Comparison of ENCODE assay signal across 8 cellular contexts in the genomic region with DNA sequence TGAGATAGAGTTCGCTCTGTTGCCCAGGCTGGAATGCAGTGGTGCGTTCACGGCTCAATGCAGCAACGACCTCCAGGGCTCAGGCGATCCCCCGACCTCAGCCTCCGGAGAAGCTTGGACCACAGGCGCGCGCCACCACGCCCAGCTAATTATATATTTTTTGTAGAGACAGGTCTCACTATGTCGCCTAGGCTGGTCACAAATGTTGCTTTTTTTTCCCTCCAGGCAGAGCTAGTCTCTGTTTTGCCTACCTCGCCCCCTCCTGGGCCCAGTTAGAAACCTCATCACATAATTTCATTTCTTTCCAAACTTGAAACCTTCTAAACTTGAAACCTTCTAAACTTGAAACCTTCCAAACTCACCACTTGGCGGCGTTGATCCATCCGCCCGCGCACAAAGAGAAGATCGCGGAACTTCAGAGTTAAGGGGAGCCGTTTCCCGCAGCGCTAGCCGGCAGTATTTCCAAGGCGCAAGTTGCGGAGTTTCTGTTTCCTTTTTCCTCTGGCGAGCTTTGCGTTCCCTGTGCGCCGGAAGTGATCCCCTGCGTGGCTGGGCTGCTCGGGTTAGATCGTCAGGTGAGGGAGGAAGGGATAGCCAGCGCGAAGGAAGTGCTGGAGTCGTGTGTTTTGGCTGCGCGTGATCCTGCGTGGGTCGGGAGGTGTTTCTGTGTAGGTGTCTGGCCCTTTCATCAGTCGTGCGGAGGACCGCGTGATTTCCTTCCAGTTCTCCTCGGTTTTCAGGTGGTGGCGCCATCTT. TPM values are rescaled to one million over a fixed set of nuclear protein-coding genes. Genes with fewer than 3 reads are reported as not detected.
DNase-seq lines count a peak whose midpoint lies in the region; ATAC-seq and TF ChIP-seq lines count a peak whose summit lies in the region.

A gene with protein sequence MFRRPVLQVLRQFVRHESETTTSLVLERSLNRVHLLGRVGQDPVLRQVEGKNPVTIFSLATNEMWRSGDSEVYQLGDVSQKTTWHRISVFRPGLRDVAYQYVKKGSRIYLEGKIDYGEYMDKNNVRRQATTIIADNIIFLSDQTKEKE (plus strand): TSS at position 523 of the 756 bp plus-strand sequence. CDS start 809 bp downstream, outside the sequence.

- WGBS in adrenal gland, 4 donors: 1 to 3% (median 2%) methylated on average over 32 to 46 of the region's 46 CpGs
- WGBS in heart right ventricle, 2 donors: 3 to 4% methylated on average over 46 of the region's 46 CpGs

- H3K4me3 ChIP-seq in adrenal gland: peak within 1 kb of the TSS; percentile 48 to 89 (median 79)
- peak within 1 kb of the TSS; percentile 61 to 88 (median 77) for H3K4me3 ChIP-seq in heart right ventricle

- H3K27ac ChIP-seq in adrenal gland (peak within 1 kb of the TSS; percentile 48 to 90 (median 70)), heart right ventricle (peak within 1 kb of the TSS in 9 of 10 donors; percentile 70 to 89 (median 80))

- H3K4me3 Mint-ChIP-seq in T-cell: peak within 1 kb of the TSS; percentile 96 to 98 (median 97)

- POLR2A ChIA-PET in T-cell (lab: Charles Lee): interaction anchor here in 1 of 2 donors (0.9 to 1.9 kb wide), 6 partner anchors 29 to 723 kb away, joined by 3 to 8 read pairs (median 4); a partner anchor contains a TSS

- no peaks in the 10 kb centered on the region for H3K27me3 ChIP-seq in adrenal gland
- H3K27me3 ChIP-seq in heart right ventricle: no peaks in the 10 kb centered on the region

- DNase-seq in NCI-H1436 (lab: John Stamatoyannopoulos, UW): peak; percentile 94
- peak; percentile 82 to 95 (median 89) for DNase-seq in T-cell
- peak; percentile 89 to 97 (median 93) for DNase-seq in adrenal gland
- DNase-seq in heart right ventricle: peak; percentile 83 to 92
- peak; percentile 97 for DNase-seq in posterior vena cava (ENCODE audit: low spot score)
- peak; percentile 94 for DNase-seq in ureter (ENCODE audit: low spot score)

- H3K27ac Mint-ChIP-seq in T-cell: peak within 1 kb of the TSS; percentile 95 to 97

- intact Hi-C loops in adrenal gland (cut with DNase I) (no loop called here), heart right ventricle (cut with DNase I) (loop anchor here in 9 of 10 donors (2.0 to 10.0 kb wide), 7 partner anchors 36 to 187 kb away; a partner anchor contains a TSS), posterior vena cava (cut with DNase I) (no loop called here)

- peaks cover 10 to 29% of the 10 kb centered on the region in 2 donors for H3K4me1 ChIP-seq in adrenal gland (replicated peaks in 1 of 2)
- peaks cover 6 to 35% (median 26%) of the 10 kb centered on the region in 9 donors for H3K4me1 ChIP-seq in heart right ventricle

- H3K27me3 Mint-ChIP-seq in T-cell: no peaks in the 10 kb centered on the region

- H3K36me3 ChIP-seq in adrenal gland (replicated peaks in 1 of 2) (peaks cover 0 to 22% of the 10 kb centered on the region in 2 donors), heart right ventricle (peaks cover 0 to 39% (median 6%) of the 10 kb centered on the region in 9 donors)

- H3K9me3 ChIP-seq in adrenal gland (replicated peaks in 1 of 3) (no peaks in the 10 kb centered on the region), heart right ventricle (no peaks in the 10 kb centered on the region)

- TF ChIP-seq CTCF in GM12874 (IDR thresholded peaks at IDR 0.05; ENCODE audit: insufficient read depth, low read depth, low read length) (peak; percentile 77), adrenal gland (IDR thresholded peaks at IDR 0.05) (peak; percentile 63 to 94 (median 82)), heart right ventricle (IDR thresholded peaks at IDR 0.05) (peak; percentile 65 to 89 (median 79))

- peaks cover 52 to 54% (median 53%) of the 10 kb centered on the region in 3 donors for H3K4me1 Mint-ChIP-seq in T-cell

- ATAC-seq in HG02798 (IDR thresholded peaks at IDR 0.05; ENCODE audit: poor library complexity, unreplicated experiment): peak; percentile 95
- peak; percentile 85 to 93 (median 90) for ATAC-seq in T-cell (replicated peaks in 1 of 4)
- peak; percentile 94 to 98 (median 96) for ATAC-seq in heart right ventricle

- CTCF ChIA-PET in T-cell (lab: Charles Lee): interaction anchor here (0.5 to 3.9 kb wide), 26 partner anchors 12 to 1361 kb away, joined by 3 to 39 read pairs (median 4); a partner anchor contains a TSS

- H3K36me3 Mint-ChIP-seq in T-cell: peaks cover 28% of the 10 kb centered on the region

- peak in 1 of 2 donors; percentile 65 for TF ChIP-seq POLR2A in adrenal gland (IDR thresholded peaks at IDR 0.05)

- no peaks in the 10 kb centered on the region for H3K9me3 Mint-ChIP-seq in T-cell

RNA-seq across cellular contexts. Expression of the gene that starts here (rescaled TPM):
- total RNA-seq in T-cell (100 to 1,000 TPM in 1 of 5 donors, 10 to 100 TPM in 4; 88.1 to 116 (median 91.1) TPM), adrenal gland (100 to 1,000 TPM in 6 of 8 donors, 10 to 100 TPM in 2; 87.0 to 227 (median 119) TPM), heart right ventricle (100 to 1,000 TPM in 9 of 10 donors, 10 to 100 TPM in 1; 97.4 to 122 (median 107) TPM), posterior vena cava (10 to 100 TPM; 69.4 to 76.4 TPM), ureter (121 TPM)
- polyA plus RNA-seq in adrenal gland (100 to 1,000 TPM in 2 of 3 donors, 10 to 100 TPM in 1; 91.4 to 316 (median 163) TPM), heart right ventricle (100 to 1,000 TPM; 175 to 256 TPM)

Comparison
In these comparisons a context has a peak if more than half of its experiments do, and no peak if none do; other contexts are left out.
1. Peak in every context shown above with its lines: DNase-seq, ATAC-seq, H3K4me3 ChIP-seq and H3K27ac ChIP-seq.
2. intact Hi-C loops: an anchor here in heart right ventricle (2.0 to 10.0 kb wide); none called in adrenal gland and posterior vena cava.